ENCODE assay signal across 17 cellular contexts in the genomic region with DNA sequence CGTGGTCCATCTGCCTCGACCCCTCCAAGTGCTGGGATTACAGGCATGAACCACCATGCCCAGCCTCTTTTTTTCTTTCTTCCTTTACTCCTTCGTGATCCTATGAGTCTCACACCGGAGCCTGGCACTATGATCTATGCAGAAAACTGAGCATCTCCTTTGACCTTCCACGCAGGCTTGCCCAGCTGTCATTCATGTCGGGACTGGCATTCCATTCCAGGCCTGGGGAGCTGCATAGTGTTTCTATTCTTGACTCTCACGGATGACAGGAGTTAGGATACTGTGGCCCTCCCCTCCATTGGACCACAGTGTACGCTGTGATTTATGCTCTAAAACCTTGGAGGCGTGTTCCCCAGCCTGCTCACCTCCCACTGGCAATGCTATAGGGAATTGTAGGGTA.
DNase-seq lines count a peak whose midpoint lies in the region; ATAC-seq, FAIRE-seq and TF ChIP-seq lines count a peak whose summit lies in the region.
"Had no signal": no experiment of that assay in that cellular context is flagged by ENCODE, and none has a peak within 500 bp of the region (broad histone marks: within the 10 kb centered on the region; RNA-seq: fewer than 3 reads in every experiment).

No MANE protein-coding gene starts in this region.

- POLR2A ChIA-PET in HepG2 (lab: Yijun Ruan, JAX), result no interaction called here

- WGBS in right lobe of liver (ENCODE audit: insufficient coverage, low coverage, low lambda C conversion rate, missing lambda C conversion rate), result 86% methylated on average over 8 of the region's 9 CpGs
- WGBS in HepG2 (ENCODE audit: low lambda C conversion rate), result 6% methylated on average over 7 of the region's 9 CpGs
- WGBS in stomach, 5 donors, result 72 to 84% (median 79%) methylated on average over 9 of the region's 9 CpGs

- TF ChIP-seq POLR2A in right lobe of liver (IDR thresholded peaks at IDR 0.05) (no peak), HepG2 (IDR thresholded peaks at IDR 0.05; ENCODE audit: insufficient read depth in 1 of 2, low read depth in 2 of 2, low read length in 2 of 2) (no peak), stomach (IDR thresholded peaks at IDR 0.05) (no peak)

- no TSS peak for BruUV-seq in HepG2 (replicated peaks; lab: Mats Ljungman, UMichigan)

- H3K4me2 ChIP-seq in HepG2 (ENCODE audit: low read depth, low read length), result no peak overlapping the region
- H3K4me2 ChIP-seq: A549, KMS-11 had no signal

- CTCF ChIA-PET in HepG2 (lab: Yijun Ruan, JAX; ENCODE audit: low intra/inter-chr PET ratio, low total read pairs), result no interaction called here

- no peak for FAIRE-seq in HepG2 (lab: Jason Lieb, UNC)
- FAIRE-seq: A549, GM12891, GM18507 had no signal

- TF ChIP-seq EP300 in HepG2 (IDR thresholded peaks at IDR 0.05; ENCODE audit: low read depth in 2 of 2, low read length in 2 of 2), result no peak
- TF ChIP-seq EP300 in HepG2 (CRISPR knock-in tag; IDR thresholded peaks at IDR 0.05; ENCODE audit: borderline replicate concordance), result no peak
- TF ChIP-seq EP300 in stomach (IDR thresholded peaks at IDR 0.05), result no peak

- no peak for TF ChIP-seq CTCF in right lobe of liver (IDR thresholded peaks at IDR 0.05)
- no peak for TF ChIP-seq CTCF in HepG2 (CRISPR knock-in tag; IDR thresholded peaks at IDR 0.05)
- TF ChIP-seq CTCF in stomach (IDR thresholded peaks at IDR 0.05), result no peak

- H3K9ac ChIP-seq in HepG2 (ENCODE audit: insufficient read depth, low read depth, low read length), result no peak overlapping the region
- H3K9ac ChIP-seq: KMS-11 had no signal

- H3K79me2 ChIP-seq in HepG2 (ENCODE audit: insufficient read depth, low read length), result no peaks in the 10 kb centered on the region

- H4K20me1 ChIP-seq in HepG2 (ENCODE audit: insufficient read depth, low read length), result no peaks in the 10 kb centered on the region

- H3K4me1 ChIP-seq in right lobe of liver, result no peaks in the 10 kb centered on the region
- H3K4me1 ChIP-seq in HepG2 (ENCODE audit: insufficient read depth, low read length), result no peaks in the 10 kb centered on the region
- no peaks in the 10 kb centered on the region for H3K4me1 ChIP-seq in stomach
- H3K4me1 ChIP-seq: A549 had no signal

- TF ChIP-seq RAD21 in HepG2 (CRISPR knock-in tag; IDR thresholded peaks at IDR 0.05), result no peak

- no peaks in the 10 kb centered on the region for H3K27me3 ChIP-seq in right lobe of liver
- H3K27me3 ChIP-seq in HepG2 (ENCODE audit: control insufficient read depth in 1 of 2, insufficient read depth in 2 of 2, low read length in 2 of 2), result peaks cover 0 to 2% of the 10 kb centered on the region in 2 experiments; a peak in 1 of 5 replicates
- peaks cover 0 to 30% (median 0%) of the 10 kb centered on the region in 3 donors for H3K27me3 ChIP-seq in stomach

- no peak overlapping the region for H3K4me3 Mint-ChIP-seq in activated T-cell treated with anti-CD3 and anti-CD28 coated beads, Interleukin-2, amount 50 U/mL, for 4 hours

- DNase-seq in right lobe of liver (peak in 2 of 3 donors; percentile 10 to 19), HepG2 (ENCODE audit: low spot score) (no peak), mesenteric fat pad (ENCODE audit: low spot score) (peak; percentile 16), stomach (peak; percentile 4)
- no peak for DNase-seq in activated CD4-positive, alpha-beta T cell treated with anti-CD3 and anti-CD28 coated beads, Interleukin-2, amount 50 U/mL, for 4 hours
- no peak for DNase-seq in activated T-cell treated with anti-CD3 and anti-CD28 coated beads, Interleukin-2, amount 50 U/mL, for 4 hours
- DNase-seq: Calu3; CD4-positive, alpha-beta memory T cell; DMS53; MV-4-11; NCI-H1694 treated with DMSO at 0.1 percent for 48 hours had no signal

- H3K27me3 Mint-ChIP-seq in activated T-cell treated with anti-CD3 and anti-CD28 coated beads, Interleukin-2, amount 50 U/mL, for 4 hours (ENCODE audit: low read depth), result peaks cover 23% of the 10 kb centered on the region

- H3K36me3 ChIP-seq in right lobe of liver (no peaks in the 10 kb centered on the region), HepG2 (replicated peaks in 1 of 2; ENCODE audit: control insufficient read depth in 1 of 2, insufficient read depth in 2 of 2, low read length in 2 of 2) (no peaks in the 10 kb centered on the region), stomach (no peaks in the 10 kb centered on the region)

- H3K4me3 ChIP-seq in right lobe of liver (no peak overlapping the region), HepG2 (replicated peaks in 1 of 3; ENCODE audit: insufficient read depth in 1 of 3, low read depth in 2 of 3, low read length in 3 of 3) (no peak overlapping the region), stomach (no peak overlapping the region)
- H3K4me3 ChIP-seq: A549 had no signal

- no peaks in the 10 kb centered on the region for H3K4me1 Mint-ChIP-seq in activated T-cell treated with anti-CD3 and anti-CD28 coated beads, Interleukin-2, amount 50 U/mL, for 4 hours (ENCODE audit: low read depth)
- H3K4me1 Mint-ChIP-seq: CD4-positive, alpha-beta memory T cell had no signal

- no peak overlapping the region for H3K27ac ChIP-seq in right lobe of liver
- H3K27ac ChIP-seq in HepG2 (ENCODE audit: extremely low read length, insufficient read depth, low read length), result no peak overlapping the region
- H3K27ac ChIP-seq in stomach, result no peak overlapping the region
- H3K27ac ChIP-seq: A549, KMS-11 had no signal

- H3K9me3 Mint-ChIP-seq in activated T-cell treated with anti-CD3 and anti-CD28 coated beads, Interleukin-2, amount 50 U/mL, for 4 hours, result peaks cover 12% of the 10 kb centered on the region

- in situ Hi-C loops in HepG2 (cut with HindIII; ENCODE audit: extremely low pct_ligation_motif_present, low pct_unique_long_range_greater_than_20kb), result no loop called here

- ATAC-seq in right lobe of liver (no peak), HepG2 (no peak), GM19397 (IDR thresholded peaks at IDR 0.05; ENCODE audit: unreplicated experiment) (no peak)
- ATAC-seq in activated T-cell treated with anti-CD3 and anti-CD28 coated beads, Interleukin-2, amount 50 U/mL, for 4 hours, result no peak
- ATAC-seq: A549, Panc1 had no signal

- H3K9me3 ChIP-seq in right lobe of liver (no peaks in the 10 kb centered on the region), HepG2 (ENCODE audit: low read length) (peaks cover 22% of the 10 kb centered on the region), stomach (peaks cover 0 to 38% (median 21%) of the 10 kb centered on the region in 4 donors)

- H3K36me3 Mint-ChIP-seq in activated T-cell treated with anti-CD3 and anti-CD28 coated beads, Interleukin-2, amount 50 U/mL, for 4 hours (ENCODE audit: insufficient read depth), result no peaks in the 10 kb centered on the region

- intact Hi-C loops in right lobe of liver (cut with DNase I) (no loop called here), HepG2 (cut with micrococcal nuclease; ENCODE audit: unreplicated experiment) (no loop called here), stomach (cut with DNase I; ENCODE audit: low total_unique reads) (no loop called here)

- H2AFZ ChIP-seq in HepG2 (ENCODE audit: low read length), result no peak overlapping the region

TF ChIP-seq in HepG2, 621 proteins besides CTCF, POLR2A, EP300 and RAD21:
- TF ChIP-seq ZNF652 (CRISPR knock-in tag; IDR thresholded peaks at IDR 0.05; ENCODE audit: borderline replicate concordance, low read depth), result no peak
- TF ChIP-seq MEF2D (CRISPR knock-in tag; IDR thresholded peaks at IDR 0.05), result no peak
- no peak for TF ChIP-seq FOSL1 (CRISPR knock-in tag; IDR thresholded peaks at IDR 0.05; ENCODE audit: borderline replicate concordance)
- TF ChIP-seq ZNF792 (CRISPR knock-in tag; IDR thresholded peaks at IDR 0.05), result no peak
TF ChIP-seq in HepG2: peak in this region for 0.

Comparison
In these comparisons a context has a peak if more than half of its experiments do, and no peak if none do; other contexts are left out.
1. DNase-seq: peak in right lobe of liver (2 of 3), mesenteric fat pad (single experiment) and stomach (single experiment); none in HepG2 (single experiment), activated CD4-positive, alpha-beta T cell treated with anti-CD3 and anti-CD28 coated beads, Interleukin-2, amount 50 U/mL, for 4 hours (0 of 2) and activated T-cell treated with anti-CD3 and anti-CD28 coated beads, Interleukin-2, amount 50 U/mL, for 4 hours (single experiment).